Comparison of ENCODE assay signal across 8 cellular contexts in genomic region chr9:78035369-78035993, GRCh38. TPM values are rescaled to one million over a fixed set of nuclear protein-coding genes. Genes with fewer than 3 reads are reported as not detected.
DNase-seq lines count a peak whose midpoint lies in the region; ATAC-seq and TF ChIP-seq lines count a peak whose summit lies in the region.

No MANE protein-coding gene starts in this region.

- no peak overlapping the region for H3K4me3 ChIP-seq in mammary epithelial cell (replicated peaks in 1 of 3; ENCODE audit: insufficient read depth in 1 of 3, low read depth in 2 of 3, low read length in 3 of 3)
- H3K4me3 ChIP-seq in smooth muscle cell: peak overlapping the region; percentile 12

- WGBS in mammary epithelial cell (ENCODE audit: low coverage, missing lambda C conversion rate): 26% methylated on average over 10 of the region's 10 CpGs
- WGBS in smooth muscle cell (ENCODE audit: low lambda C conversion rate): 25% methylated on average over 10 of the region's 10 CpGs

- H3K4me2 ChIP-seq in mammary epithelial cell (ENCODE audit: insufficient read depth, low read depth, low read length): peak overlapping the region; percentile 28
- H3K4me2 ChIP-seq in smooth muscle cell: peak overlapping the region; percentile 73

- H3K4me1 ChIP-seq in mammary epithelial cell (ENCODE audit: insufficient read depth, low read length) (peaks cover 9% of the 10 kb centered on the region), smooth muscle cell (ENCODE audit: low read depth) (peaks cover 10% of the 10 kb centered on the region)

- peak; percentile 75 for DNase-seq in AG09319 (ENCODE audit: extremely low read depth, low read depth)
- peak; percentile 62 for DNase-seq in NCI-H1694 treated with DMSO at 0.1 percent for 48 hours (lab: John Stamatoyannopoulos, UW)
- DNase-seq in T-helper 2 cell: peak in 4 of 5 experiments; percentile 14 to 83 (median 29)
- DNase-seq in mammary epithelial cell: peak; percentile 61
- peak; percentile 84 for DNase-seq in iris pigment epithelial cell (ENCODE audit: low read depth)
- no peak for DNase-seq in smooth muscle cell (lab: John Stamatoyannopoulos, UW; ENCODE audit: unreplicated experiment)
- no peak for DNase-seq in HK-2 (ENCODE audit: unreplicated experiment)

- H3K9me3 ChIP-seq in mammary epithelial cell (replicated peaks; ENCODE audit: insufficient read depth, low read length) (no peaks in the 10 kb centered on the region), smooth muscle cell (replicated peaks; ENCODE audit: low read depth) (no peaks in the 10 kb centered on the region)

- H3K9ac ChIP-seq in mammary epithelial cell (ENCODE audit: insufficient read depth, low read length) (no peak overlapping the region), smooth muscle cell (ENCODE audit: low read depth) (no peak overlapping the region)

- intact Hi-C loops in mammary epithelial cell (cut with micrococcal nuclease): loop anchor here (1.0 to 10.0 kb wide), 10 partner anchors 58 to 602 kb away; partner anchors contain the start of genes CEP78 and PSAT1

- H4K20me1 ChIP-seq in mammary epithelial cell (ENCODE audit: insufficient read depth, low read length) (no peaks in the 10 kb centered on the region), smooth muscle cell (ENCODE audit: low read depth) (peaks cover 2% of the 10 kb centered on the region)

- H3K36me3 ChIP-seq in mammary epithelial cell (ENCODE audit: insufficient read depth, low read length): no peaks in the 10 kb centered on the region
- H3K36me3 ChIP-seq in smooth muscle cell (ENCODE audit: low read depth): no peaks in the 10 kb centered on the region

- H3K27me3 ChIP-seq in mammary epithelial cell (ENCODE audit: insufficient read depth, low read length) (no peaks in the 10 kb centered on the region), smooth muscle cell (ENCODE audit: low read depth) (no peaks in the 10 kb centered on the region)

- H3F3A ChIP-seq in smooth muscle cell (ENCODE audit: low read depth): peaks cover 4% of the 10 kb centered on the region

- ATAC-seq in GM19035 (IDR thresholded peaks at IDR 0.05; ENCODE audit: unreplicated experiment): peak; percentile 46

- H2AFZ ChIP-seq in mammary epithelial cell (ENCODE audit: low read depth, low read length) (peak overlapping the region; percentile 70), smooth muscle cell (ENCODE audit: low read depth) (peak overlapping the region; percentile 81)

- no TSS peak for BruUV-seq in mammary epithelial cell (replicated peaks; lab: Mats Ljungman, UMichigan)

- dilution Hi-C loops in mammary epithelial cell (cut with HindIII; ENCODE audit: low sequenced_read_pairs): no loop called here

- CTCF ChIA-PET in mammary epithelial cell (lab: Charles Lee; ENCODE audit: low non-redundant PET): interaction anchor here (0.5 to 1.9 kb wide), 6 partner anchors 58 to 467 kb away, joined by 3 to 15 read pairs (median 6); no protein-coding TSS in a partner anchor

- H3K27ac ChIP-seq in mammary epithelial cell (ENCODE audit: insufficient read depth, low read depth, low read length) (no peak overlapping the region), smooth muscle cell (ENCODE audit: low read depth) (peak overlapping the region; percentile 29)

- in situ Hi-C loops in mammary epithelial cell (cut with MboI; ENCODE audit: low sequenced_read_pairs in 2 of 2): loop anchor here in 1 of 2 donors (10.0 kb wide), 1 partner anchor 51 kb away; no protein-coding TSS in a partner anchor

- peak; percentile 83 for TF ChIP-seq CTCF in AG09319 (IDR thresholded peaks at IDR 0.05; ENCODE audit: low read depth, low read length)
- peak; percentile 78 to 83 for TF ChIP-seq CTCF in mammary epithelial cell (conservative IDR thresholded peaks at IDR 0.05 in 1 of 2, IDR thresholded peaks at IDR 0.05 in 1 of 2; ENCODE audit: extremely low read depth in 1 of 2, insufficient read depth in 1 of 2, low read depth in 1 of 2, low read length in 2 of 2)
- TF ChIP-seq CTCF in smooth muscle cell (IDR thresholded peaks at IDR 0.05; ENCODE audit: borderline replicate concordance, insufficient read depth, poor library complexity, severe bottlenecking): peak; percentile 87

- H3K79me2 ChIP-seq in mammary epithelial cell (ENCODE audit: insufficient read depth, low read length): peaks cover 8% of the 10 kb centered on the region
- peaks cover 2% of the 10 kb centered on the region for H3K79me2 ChIP-seq in smooth muscle cell (ENCODE audit: low read depth)

RNA-seq across cellular contexts. Expression of gene GNAQ, which starts 3.9 kb away (rescaled TPM):
- total RNA-seq in mammary epithelial cell (10 to 100 TPM; 47.3 to 66.2 TPM), smooth muscle cell (41.4 and 49.6 TPM in 2 replicates)
- polyA plus RNA-seq in mammary epithelial cell (31.3 TPM), smooth muscle cell (10.9 and 12.5 TPM in 2 replicates)
- 62.7 TPM for polyA minus RNA-seq in mammary epithelial cell

Comparison
In these comparisons a context has a peak if more than half of its experiments do, and no peak if none do; other contexts are left out.
1. DNase-seq: peak in AG09319 (single experiment), NCI-H1694 treated with DMSO at 0.1 percent for 48 hours (single experiment), T-helper 2 cell (4 of 5), mammary epithelial cell (single experiment) and iris pigment epithelial cell (single experiment); none in smooth muscle cell (single experiment) and HK-2 (single experiment).
2. Peak in every context shown above with its lines, with median percentiles within 50 percentile points of each other: CTCF ChIP-seq.